In the genomic region with DNA sequence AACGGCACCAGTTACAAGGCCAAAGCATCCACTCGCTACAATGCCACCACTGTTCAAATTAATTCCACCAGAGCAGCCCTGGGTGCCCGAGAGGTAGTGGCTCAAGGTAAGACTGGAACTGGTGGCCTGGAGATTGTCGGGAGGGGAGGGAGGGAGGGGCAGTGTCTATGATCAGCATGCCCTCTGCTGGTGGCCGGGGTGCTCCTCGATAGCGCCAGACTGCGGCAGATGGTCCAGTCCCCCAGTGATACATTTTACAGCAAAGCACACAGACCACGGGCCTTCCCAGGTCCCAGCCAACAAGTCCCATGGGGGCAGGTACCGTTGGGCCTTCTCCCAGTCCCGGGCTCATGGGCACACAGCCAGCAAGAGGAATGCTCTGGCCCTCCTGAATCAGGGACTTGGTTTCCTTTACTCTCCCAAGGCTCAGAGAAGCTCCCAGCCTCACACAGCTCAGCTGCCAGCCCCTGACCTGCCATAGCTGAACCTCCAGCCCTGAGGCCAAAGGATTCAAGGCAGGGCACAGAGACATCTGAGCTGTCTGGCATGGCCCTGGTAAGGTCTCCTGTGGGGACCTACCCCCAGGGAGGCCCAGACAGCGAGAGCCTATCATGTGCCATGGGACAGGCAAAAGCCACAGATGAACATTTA, we compare ENCODE assay signal across 19 cellular contexts. TPM values are rescaled to one million over a fixed set of nuclear protein-coding genes. Genes with fewer than 3 reads are reported as not detected.
DNase-seq lines count a peak whose midpoint lies in the region; ATAC-seq and TF ChIP-seq lines count a peak whose summit lies in the region.
"Had no signal": no experiment of that assay in that cellular context is flagged by ENCODE, and none has a peak within 500 bp of the region (broad histone marks: within the 10 kb centered on the region; RNA-seq: fewer than 3 reads in every experiment).

No MANE protein-coding gene starts in this region.

- no peaks in the 10 kb centered on the region for H3K9me3 ChIP-seq in right cardiac atrium (ENCODE audit: control insufficient read depth, low read length)
- H3K9me3 ChIP-seq: neutrophil had no signal

- DNase-seq in right cardiac atrium (peak in 2 of 3 donors; percentile 3 to 26), left ventricle myocardium superior (no peak), NCI-H526 treated with DMSO at 0.1 percent for 48 hours (lab: John Stamatoyannopoulos, UW) (peak; percentile 20), brain microvascular endothelial cell (no peak), HK-2 (ENCODE audit: unreplicated experiment) (no peak), posterior vena cava (ENCODE audit: low spot score) (no peak)
- no peak for DNase-seq in activated CD4-positive, alpha-beta T cell treated with anti-CD3 and anti-CD28 coated beads, Interleukin-2, amount 50 U/mL, for 4 hours
- DNase-seq: activated naive CD4-positive, alpha-beta T cell treated with anti-CD3 and anti-CD28 coated beads, Interleukin-2, amount 50 U/mL, for 16 hours; central memory CD4-positive, alpha-beta T cell; hypothalamus; mammary epithelial cell; NCI-H2081; OCI-M1; stimulated activated CD4-positive, alpha-beta T cell treated with anti-CD3 and anti-CD28 coated beads, Interleukin-12 subunit alpha, Interleukin-12 subunit beta, amount 100 ng/mL, for 4 hours; trophoblast cell had no signal

- ATAC-seq in right cardiac atrium (no peak), left ventricle myocardium superior (no peak), GM19463 (IDR thresholded peaks at IDR 0.05; ENCODE audit: unreplicated experiment) (no peak)

- no peaks in the 10 kb centered on the region for H3K4me1 ChIP-seq in right cardiac atrium (ENCODE audit: control insufficient read depth, insufficient read depth, low read length)

- in situ Hi-C loops in brain microvascular endothelial cell (cut with HindIII; ENCODE audit: low pct_ligation_motif_present, low sequenced_read_pairs) = no loop called here

- peak; percentile 43 for TF ChIP-seq CTCF in brain microvascular endothelial cell (IDR thresholded peaks at IDR 0.05; ENCODE audit: low read depth, low read length, missing control alignments)

- H3K27ac ChIP-seq in right cardiac atrium (ENCODE audit: low read length) (no peak overlapping the region), brain microvascular endothelial cell (no peak overlapping the region)
- H3K27ac ChIP-seq: epithelial cell of prostate, neutrophil had no signal

- 62% methylated on average over 12 of the region's 12 CpGs for WGBS in right cardiac atrium

- intact Hi-C loops in right cardiac atrium (cut with DNase I) (no loop called here), left ventricle myocardium superior (cut with micrococcal nuclease) (no loop called here), posterior vena cava (cut with DNase I) (no loop called here)

- H3K27me3 ChIP-seq in right cardiac atrium (ENCODE audit: control insufficient read depth, insufficient read depth) (no peaks in the 10 kb centered on the region), brain microvascular endothelial cell (replicated peaks) (no peaks in the 10 kb centered on the region)
- H3K27me3 ChIP-seq: neutrophil had no signal

- H3K4me3 ChIP-seq in right cardiac atrium (ENCODE audit: low read length) (no peak overlapping the region), brain microvascular endothelial cell (ENCODE audit: low read depth, low read length) (no peak overlapping the region)

- H3K36me3 ChIP-seq in brain microvascular endothelial cell (replicated peaks) = no peaks in the 10 kb centered on the region
- H3K36me3 ChIP-seq: neutrophil had no signal

RNA-seq across cellular contexts. Expression of gene ACOT7, which starts 15.3 kb away (rescaled TPM):
- total RNA-seq in right cardiac atrium = 1 to 10 TPM; 5.9 to 9.5 (median 7.9) TPM
- 7.5 TPM for polyA plus RNA-seq in right cardiac atrium
- total RNA-seq in left ventricle myocardium superior = 7.8 TPM
- total RNA-seq in posterior vena cava = 10 to 100 TPM; 17.6 to 26.5 TPM

RNA-seq across cellular contexts. Expression of gene HES2, which starts 41.5 kb away (rescaled TPM):
- total RNA-seq in right cardiac atrium (under 1 TPM in 1 of 4 donors, not detected in 3; 0.17 TPM), left ventricle myocardium superior (not detected), posterior vena cava (under 1 TPM in 1 of 2 donors, not detected in 1; 0.14 TPM)
- not detected for polyA plus RNA-seq in right cardiac atrium
- total RNA-seq: Daoy had no signal

RNA-seq across cellular contexts. Expression of gene ESPN, which starts 46.4 kb away (rescaled TPM):
- total RNA-seq in right cardiac atrium (1 to 10 TPM in 2 of 4 donors, under 1 TPM in 2; 0.37 to 1.7 (median 0.84) TPM), left ventricle myocardium superior (0.77 TPM), posterior vena cava (not detected)
- polyA plus RNA-seq in right cardiac atrium = 0.23 TPM
- total RNA-seq: Daoy had no signal

Comparison
In these comparisons a context has a peak if more than half of its experiments do, and no peak if none do; other contexts are left out.
1. DNase-seq: peak in right cardiac atrium (2 of 3) and NCI-H526 treated with DMSO at 0.1 percent for 48 hours (single experiment); none in left ventricle myocardium superior (single experiment), brain microvascular endothelial cell (single experiment), HK-2 (single experiment), posterior vena cava (single experiment) and activated CD4-positive, alpha-beta T cell treated with anti-CD3 and anti-CD28 coated beads, Interleukin-2, amount 50 U/mL, for 4 hours (0 of 2).